ENCODE assay signal across 13 cellular contexts in genomic region chr10:24957624-24958435, GRCh38. TPM values are rescaled to one million over a fixed set of nuclear protein-coding genes. Genes with fewer than 3 reads are reported as not detected.
A peak's percentile ranks its signal among the peaks of the same experiment; 100 is the strongest.
DNase-seq lines count a peak whose midpoint lies in the region; ATAC-seq and TF ChIP-seq lines count a peak whose summit lies in the region.
"Had no signal": no experiment of that assay in that cellular context is flagged by ENCODE, and none has a peak within 500 bp of the region (broad histone marks: within the 10 kb centered on the region; RNA-seq: fewer than 3 reads in every experiment).

No MANE protein-coding gene starts in this region.

- no peak overlapping the region for H3K4me3 ChIP-seq in BJ (ENCODE audit: low read depth, low read length)
- no peak overlapping the region for H3K4me3 ChIP-seq in adrenal gland
- peak overlapping the region; percentile 1 for H3K4me3 ChIP-seq in psoas muscle

- peaks cover 8% of the 10 kb centered on the region for H3K4me1 Mint-ChIP-seq in T-helper 17 cell

- DNase-seq in BJ (ENCODE audit: low read depth): peak; percentile 89
- DNase-seq in adrenal gland: peak in 2 of 7 donors; percentile 29 to 35
- peak; percentile 85 for DNase-seq in foreskin melanocyte
- DNase-seq in psoas muscle: no peak
- DNase-seq in T-helper 17 cell: no peak
- DNase-seq in C1 segment of cervical spinal cord (lab: John Stamatoyannopoulos, UW): no peak
- DNase-seq in COLO668 (lab: John Stamatoyannopoulos, UW; ENCODE audit: unreplicated experiment): no peak
- DNase-seq: DMS153; SHP77 treated with DMSO at 0.1 percent for 48 hours; stimulated activated naive CD8-positive, alpha-beta T cell treated with anti-CD3 and anti-CD28 coated beads, Interleukin-15, Interleukin-2, amounts not matched to agents 100 U/mL and 50 U/mL, for 24 hours had no signal

- no peak overlapping the region for H3K4me3 Mint-ChIP-seq in T-helper 17 cell

- H3K4me1 ChIP-seq in adrenal gland (replicated peaks in 1 of 2) (peaks cover 26 to 31% of the 10 kb centered on the region in 2 donors), psoas muscle (peaks cover 9% of the 10 kb centered on the region)

- CTCF ChIA-PET in BJ (lab: Yijun Ruan, JAX): interaction anchor here (1.4 kb wide), 1 partner anchor 123 kb away, joined by 6 read pairs; no protein-coding TSS in a partner anchor

- peaks cover 11% of the 10 kb centered on the region for H3K27me3 Mint-ChIP-seq in T-helper 17 cell
- H3K27me3 Mint-ChIP-seq: IgD-negative memory B cell had no signal

- TF ChIP-seq CTCF in BJ (IDR thresholded peaks at IDR 0.05; ENCODE audit: insufficient read depth, low read depth, low read length) (no peak), adrenal gland (IDR thresholded peaks at IDR 0.05) (no peak), psoas muscle (IDR thresholded peaks at IDR 0.05) (no peak)

- TF ChIP-seq POLR2A in adrenal gland (IDR thresholded peaks at IDR 0.05): peak in 1 of 2 donors; percentile 19

- 51 to 62% (median 59%) methylated on average over 8 of the region's 8 CpGs for WGBS in adrenal gland, 4 donors
- 53 to 57% (median 54%) methylated on average over 8 of the region's 8 CpGs for WGBS in psoas muscle, 3 donors

- H3K36me3 Mint-ChIP-seq in T-helper 17 cell (ENCODE audit: low read depth): no peaks in the 10 kb centered on the region

- H3K9me3 ChIP-seq in adrenal gland (replicated peaks in 1 of 3) (no peaks in the 10 kb centered on the region), psoas muscle (no peaks in the 10 kb centered on the region), T-helper 17 cell (ENCODE audit: control insufficient read depth, low read length, poor library complexity, severe bottlenecking) (no peaks in the 10 kb centered on the region)

- peak; percentile 65 to 91 (median 79) for ATAC-seq in psoas muscle
- ATAC-seq in T-helper 17 cell: no peak
- no peak for ATAC-seq in GM18511 (IDR thresholded peaks at IDR 0.05; ENCODE audit: unreplicated experiment)
- ATAC-seq: stimulated activated naive CD8-positive, alpha-beta T cell treated with anti-CD3 and anti-CD28 coated beads, Interleukin-15, Interleukin-2, amounts not matched to agents 100 U/mL and 50 U/mL, for 24 hours had no signal

- no peak overlapping the region for H3K27ac Mint-ChIP-seq in T-helper 17 cell
- H3K27ac Mint-ChIP-seq: IgD-negative memory B cell had no signal

- peak overlapping the region; percentile 68 to 86 (median 78) for H3K27ac ChIP-seq in adrenal gland
- peak overlapping the region; percentile 72 for H3K27ac ChIP-seq in psoas muscle

- H3K27me3 ChIP-seq in BJ (ENCODE audit: control insufficient read depth, insufficient read depth, low read length) (no peaks in the 10 kb centered on the region), adrenal gland (no peaks in the 10 kb centered on the region), psoas muscle (ENCODE audit: insufficient read depth in 3 of 3, low read length in 2 of 3) (peaks cover 0 to under 1% (median 0%) of the 10 kb centered on the region in 3 donors)

- POLR2A ChIA-PET in BJ (lab: Charles Lee): no interaction called here

- intact Hi-C loops in adrenal gland (cut with DNase I) (loop anchor here in 1 of 2 donors (10.0 kb wide), 1 partner anchor 233 kb away; the partner anchor contains the start of gene ARHGAP21), psoas muscle (cut with DNase I) (loop anchor here in 1 of 2 donors (5.0 kb wide), 1 partner anchor 236 kb away; the partner anchor contains the start of gene ARHGAP21)

- H3K36me3 ChIP-seq in BJ (ENCODE audit: control insufficient read depth, insufficient read depth, low read length) (no peaks in the 10 kb centered on the region), adrenal gland (replicated peaks in 1 of 2) (no peaks in the 10 kb centered on the region), psoas muscle (ENCODE audit: insufficient read depth in 1 of 2, low read depth in 1 of 2) (no peaks in the 10 kb centered on the region)

RNA-seq across cellular contexts. Expression of gene PRTFDC1, which starts 5.4 kb away (rescaled TPM):
- polyA plus RNA-seq in BJ (2011; rRNA removed) (8.1 and 18.6 TPM in 2 replicates), adrenal gland (10 to 100 TPM; 13.5 to 28.8 (median 24.4) TPM), psoas muscle (under 1 TPM; 0.14 to 0.51 (median 0.43) TPM)
- 4.9 and 5.7 TPM in 2 replicates for polyA minus RNA-seq in BJ (2011; rRNA and poly(A)+ RNA removed)
- total RNA-seq in adrenal gland (10 to 100 TPM; 14.9 to 39.0 (median 25.2) TPM), psoas muscle (under 1 TPM; 0.17 to 0.84 (median 0.46) TPM), T-helper 17 cell (1 to 10 TPM in 1 of 2 donors, under 1 TPM in 1; 0.40 to 3.6 TPM)
- polyA plus RNA-seq: IgD-negative memory B cell had no signal

RNA-seq across cellular contexts. Expression of gene ENKUR, which starts 58.1 kb away (rescaled TPM):
- polyA plus RNA-seq in BJ (2011; rRNA removed): 0.06 TPM in 1 of 2 replicates, not detected in the other
- not detected in 2 replicates for polyA minus RNA-seq in BJ (2011; rRNA and poly(A)+ RNA removed)
- under 1 TPM in 3 of 8 donors, not detected in 5; 0.25 to 0.69 (median 0.41) TPM for total RNA-seq in adrenal gland
- under 1 TPM; 0.16 to 0.70 (median 0.17) TPM for polyA plus RNA-seq in adrenal gland
- total RNA-seq in psoas muscle: not detected
- under 1 TPM in 2 of 3 donors, not detected in 1; 0.03 to 0.05 TPM for polyA plus RNA-seq in psoas muscle
- 10 to 100 TPM in 1 of 2 donors, under 1 TPM in 1; 0.85 to 14.9 TPM for total RNA-seq in T-helper 17 cell
- total RNA-seq: lower leg skin had no signal

RNA-seq across cellular contexts. Expression of gene THNSL1, which starts 58.6 kb away (rescaled TPM):
- polyA plus RNA-seq in BJ (2011; rRNA removed) (0.78 and 1.9 TPM in 2 replicates), adrenal gland (10 to 100 TPM in 1 of 3 donors, 1 to 10 TPM in 2; 3.3 to 14.5 (median 3.4) TPM), psoas muscle (1 to 10 TPM; 2.0 to 4.6 (median 2.7) TPM)
- polyA minus RNA-seq in BJ (2011; rRNA and poly(A)+ RNA removed): 0.57 and 0.93 TPM in 2 replicates
- total RNA-seq in adrenal gland (10 to 100 TPM in 2 of 8 donors, 1 to 10 TPM in 6; 3.6 to 14.9 (median 5.3) TPM), psoas muscle (1 to 10 TPM; 2.0 to 8.7 (median 5.7) TPM), T-helper 17 cell (1 to 10 TPM in 1 of 2 donors, under 1 TPM in 1; 0.73 to 1.4 TPM)

Comparison
In these comparisons a context has a peak if more than half of its experiments do, and no peak if none do; other contexts are left out.
1. DNase-seq: peak in BJ (single experiment) and foreskin melanocyte (single experiment); none in psoas muscle (0 of 2), T-helper 17 cell (0 of 3), C1 segment of cervical spinal cord (0 of 14) and COLO668 (single experiment).
2. ATAC-seq: peak in psoas muscle (4 of 4); none in T-helper 17 cell (single experiment) and GM18511 (single experiment).